ENCODE assay signal across 12 cellular contexts in the genomic region with DNA sequence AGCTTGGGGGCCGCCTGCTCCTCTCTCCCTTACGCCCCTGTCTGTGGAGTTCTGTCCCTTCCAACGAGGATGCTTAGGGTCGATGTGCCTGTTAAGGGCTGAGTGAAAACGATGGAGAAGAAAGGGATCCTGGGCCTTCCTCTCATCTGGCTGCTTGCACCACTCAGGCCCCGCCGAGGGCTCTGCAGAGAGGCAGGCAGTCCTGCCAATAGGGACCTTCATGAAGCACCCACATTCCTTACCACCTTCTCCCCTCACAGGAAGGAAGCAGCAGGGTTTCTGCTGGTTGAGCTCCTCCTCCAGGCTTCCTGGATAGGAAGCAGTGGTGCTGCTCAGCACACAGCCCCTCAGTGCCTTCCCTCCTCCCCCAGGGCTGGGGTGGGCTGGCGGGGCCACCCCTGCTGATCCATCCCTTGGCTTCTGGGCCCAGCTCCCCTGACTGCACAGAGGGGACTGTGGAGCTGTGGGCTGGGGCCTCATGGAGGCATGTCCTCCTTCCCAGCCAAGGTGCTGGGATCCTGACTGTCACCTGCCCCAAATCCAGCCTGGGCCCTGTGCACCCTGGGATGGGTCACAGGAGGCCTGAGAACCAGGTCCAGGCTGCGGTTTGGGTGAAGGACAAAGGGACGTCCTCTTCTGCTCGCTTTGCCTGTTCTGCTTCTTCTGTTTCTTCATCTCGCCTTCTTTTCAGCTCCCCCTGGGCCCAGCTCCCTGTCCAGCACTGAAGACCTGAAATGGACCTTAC. TPM values are rescaled to one million over a fixed set of nuclear protein-coding genes. Genes with fewer than 3 reads are reported as not detected.
DNase-seq lines count a peak whose midpoint lies in the region; ATAC-seq lines count a peak whose summit lies in the region.
"Had no signal": no experiment of that assay in that cellular context is flagged by ENCODE, and none has a peak within 500 bp of the region (broad histone marks: within the 10 kb centered on the region; RNA-seq: fewer than 3 reads in every experiment).

No MANE protein-coding gene starts in this region.

- H3K4me1 ChIP-seq in skeletal muscle satellite cell (ENCODE audit: control insufficient read depth, insufficient read depth, low read length): peaks cover 73% of the 10 kb centered on the region

- ATAC-seq in activated CD4-positive, CD25-positive, alpha-beta regulatory T cell treated with anti-CD3 and anti-CD28 coated beads, Interleukin-2, amount 50 U/mL, for 24 hours: no peak
- ATAC-seq: effector memory CD8-positive, alpha-beta T cell had no signal

- peak overlapping the region; percentile 90 for H3K27ac Mint-ChIP-seq in activated naive CD8-positive, alpha-beta T cell treated with anti-CD3 and anti-CD28 coated beads for 36 hours
- H3K27ac Mint-ChIP-seq: effector memory CD8-positive, alpha-beta T cell had no signal

- peak overlapping the region; percentile 66 for H3K4me3 Mint-ChIP-seq in activated naive CD8-positive, alpha-beta T cell treated with anti-CD3 and anti-CD28 coated beads for 36 hours

- H3K27me3 Mint-ChIP-seq in activated naive CD8-positive, alpha-beta T cell treated with anti-CD3 and anti-CD28 coated beads for 36 hours: no peaks in the 10 kb centered on the region

- peaks cover 55% of the 10 kb centered on the region for H3K36me3 Mint-ChIP-seq in activated naive CD8-positive, alpha-beta T cell treated with anti-CD3 and anti-CD28 coated beads for 36 hours

- H3K9ac ChIP-seq in skeletal muscle satellite cell (ENCODE audit: low read depth, low read length): peak overlapping the region; percentile 3

- DNase-seq in activated CD4-positive, CD25-positive, alpha-beta regulatory T cell treated with anti-CD3 and anti-CD28 coated beads, Interleukin-2, amount 50 U/mL, for 72 hours: peak; percentile 33
- no peak for DNase-seq in activated naive CD8-positive, alpha-beta T cell treated with anti-CD3 and anti-CD28 coated beads for 36 hours
- DNase-seq in middle frontal gyrus (ENCODE audit: extremely low spot score, low spot score) (no peak), HT-29 (ENCODE audit: low spot score) (no peak), NCI-H1694 treated with DMSO at 0.1 percent for 48 hours (lab: John Stamatoyannopoulos, UW) (no peak)
- DNase-seq: effector memory CD8-positive, alpha-beta T cell; NCI-H69 had no signal

- H3K9me3 Mint-ChIP-seq in activated naive CD8-positive, alpha-beta T cell treated with anti-CD3 and anti-CD28 coated beads for 36 hours: no peaks in the 10 kb centered on the region
- H3K9me3 Mint-ChIP-seq: effector memory CD8-positive, alpha-beta T cell had no signal

- H3K9me3 ChIP-seq in KOPT-K1 (ENCODE audit: insufficient read depth, low read length, poor library complexity, severe bottlenecking): no peaks in the 10 kb centered on the region
- H3K9me3 ChIP-seq in skeletal muscle satellite cell (replicated peaks; ENCODE audit: low read length): no peaks in the 10 kb centered on the region

- H3K36me3 ChIP-seq in KOPT-K1 (ENCODE audit: insufficient read depth, low read length) (no peaks in the 10 kb centered on the region), skeletal muscle satellite cell (ENCODE audit: insufficient read depth, low read length) (peaks cover 36% of the 10 kb centered on the region)

- no peak overlapping the region for H3K4me3 ChIP-seq in skeletal muscle satellite cell (ENCODE audit: low read length)
- H3K4me3 ChIP-seq: skin epidermis had no signal

- peaks cover 65% of the 10 kb centered on the region for H3K4me1 Mint-ChIP-seq in activated naive CD8-positive, alpha-beta T cell treated with anti-CD3 and anti-CD28 coated beads for 36 hours

- H3K27ac ChIP-seq in KOPT-K1 (ENCODE audit: low read depth, low read length, poor library complexity, severe bottlenecking): peak overlapping the region; percentile 54
- H3K27ac ChIP-seq: C4-2B had no signal

- H3K4me2 ChIP-seq in skeletal muscle satellite cell (ENCODE audit: low read length): no peak overlapping the region

- no peaks in the 10 kb centered on the region for H3K27me3 ChIP-seq in skeletal muscle satellite cell (ENCODE audit: control insufficient read depth, insufficient read depth, low read length)

RNA-seq across cellular contexts. Expression of a gene that starts 50.5 kb away (rescaled TPM):
- total RNA-seq in activated naive CD8-positive, alpha-beta T cell treated with anti-CD3 and anti-CD28 coated beads for 36 hours: 10 to 100 TPM; 24.0 to 26.6 TPM
- 8.1 and 9.8 TPM in 2 replicates for total RNA-seq in skeletal muscle satellite cell (2012; rRNA removed)
- 3.0 and 5.4 TPM in 2 replicates for total RNA-seq in HT-29 (2014; rRNA removed; shearing (Covaris generic))
